In genomic region chr6:26185802-26186201, GRCh38 we compare ENCODE assay signal across 27 cellular contexts.
A peak's percentile ranks its signal among the peaks of the same experiment; 100 is the strongest.
DNase-seq lines count a peak whose midpoint lies in the region; ATAC-seq, FAIRE-seq and TF ChIP-seq lines count a peak whose summit lies in the region.
"Had no signal": no experiment of that assay in that cellular context is flagged by ENCODE, and none has a peak within 500 bp of the region (broad histone marks: within the 10 kb centered on the region; RNA-seq: fewer than 3 reads in every experiment).

No MANE protein-coding gene starts in this region.

- H3K4me3 ChIP-seq in K562, result no peak overlapping the region
- H3K4me3 ChIP-seq: MG63, right lobe of liver, spleen had no signal

- H3K36me3 Mint-ChIP-seq in activated naive CD8-positive, alpha-beta T cell treated with anti-CD3 and anti-CD28 coated beads, Interleukin-2, amount 10 ng/mL, durations not matched to agents 7 days and 5 days, result peaks cover 3% of the 10 kb centered on the region
- peaks cover 5% of the 10 kb centered on the region for H3K36me3 Mint-ChIP-seq in activated naive CD8-positive, alpha-beta T cell treated with anti-CD3 and anti-CD28 coated beads for 36 hours
- H3K36me3 Mint-ChIP-seq in progenitor cell of endocrine pancreas (ENCODE audit: insufficient read depth), result no peaks in the 10 kb centered on the region

- H3K27me3 Mint-ChIP-seq in activated naive CD8-positive, alpha-beta T cell treated with anti-CD3 and anti-CD28 coated beads, Interleukin-2, amount 10 ng/mL, durations not matched to agents 7 days and 5 days, result no peaks in the 10 kb centered on the region
- H3K27me3 Mint-ChIP-seq in activated naive CD8-positive, alpha-beta T cell treated with anti-CD3 and anti-CD28 coated beads for 36 hours, result peaks cover 7% of the 10 kb centered on the region
- H3K27me3 Mint-ChIP-seq in progenitor cell of endocrine pancreas, result no peaks in the 10 kb centered on the region
- H3K27me3 Mint-ChIP-seq: effector memory CD8-positive, alpha-beta T cell had no signal

- H3K9me3 Mint-ChIP-seq in activated naive CD8-positive, alpha-beta T cell treated with anti-CD3 and anti-CD28 coated beads, Interleukin-2, amount 10 ng/mL, durations not matched to agents 7 days and 5 days, result no peaks in the 10 kb centered on the region
- H3K9me3 Mint-ChIP-seq in activated naive CD8-positive, alpha-beta T cell treated with anti-CD3 and anti-CD28 coated beads for 36 hours, result no peaks in the 10 kb centered on the region
- no peaks in the 10 kb centered on the region for H3K9me3 Mint-ChIP-seq in progenitor cell of endocrine pancreas (ENCODE audit: low read depth)
- H3K9me3 Mint-ChIP-seq: effector memory CD8-positive, alpha-beta T cell; HFFc6 had no signal

- H3K9ac ChIP-seq in K562 (ENCODE audit: insufficient read depth in 1 of 2, low read depth in 2 of 2, low read length in 2 of 2), result no peak overlapping the region

- H3K9me1 ChIP-seq in K562 (ENCODE audit: control insufficient read depth, insufficient read depth, low read length), result no peaks in the 10 kb centered on the region

- WGBS in K562 (ENCODE audit: insufficient coverage, low coverage, missing lambda C conversion rate), result 94% methylated on average over 2 of the region's 3 CpGs

- no peak for TF ChIP-seq RAD21 in K562 (CRISPR knock-in tag; conservative IDR thresholded peaks at IDR 0.05 in 1 of 2, IDR thresholded peaks at IDR 0.05 in 1 of 2)

- H3K36me3 ChIP-seq in KOPT-K1 (ENCODE audit: insufficient read depth, low read length), result no peaks in the 10 kb centered on the region
- peaks cover 21% of the 10 kb centered on the region; the same call in 2 of the 3 replicates for H3K36me3 ChIP-seq in K562 (ENCODE audit: control insufficient read depth, insufficient read depth, low read length)
- H3K36me3 ChIP-seq: MG63, right lobe of liver, spleen had no signal

- H3K27me3 ChIP-seq in K562 (ENCODE audit: control insufficient read depth in 2 of 2, insufficient read depth in 2 of 2, low read length in 2 of 2), result no peaks in the 10 kb centered on the region
- H3K27me3 ChIP-seq: MG63, right lobe of liver, spleen had no signal

- no peak for DNase-seq in activated naive CD8-positive, alpha-beta T cell treated with anti-CD3 and anti-CD28 coated beads, Interleukin-2, amount 10 ng/mL, durations not matched to agents 7 days and 5 days
- DNase-seq in activated naive CD8-positive, alpha-beta T cell treated with anti-CD3 and anti-CD28 coated beads for 36 hours, result no peak
- DNase-seq in K562 (ENCODE audit: extremely low read depth in 1 of 4, low spot score in 3 of 4) (no peak), progenitor cell of endocrine pancreas (ENCODE audit: low spot score, unreplicated experiment) (no peak), COLO668 (lab: John Stamatoyannopoulos, UW; ENCODE audit: unreplicated experiment) (no peak)
- DNase-seq: activated effector memory CD4-positive, alpha-beta T cell treated with anti-CD3 and anti-CD28 coated beads, Interleukin-2, amount 50 U/mL, for 16 hours; C1 segment of cervical spinal cord; central memory CD4-positive, alpha-beta T cell; DMS79 treated with DMSO at 0.1 percent for 48 hours; effector memory CD8-positive, alpha-beta T cell; erythroblast; GDM1; HFFc6; KBM-7; MG63; NCI-H1105 treated with DMSO at 0.1 percent for 48 hours; NCI-H1930; NCI-H526; right lobe of liver; SHP77; spleen; stimulated activated CD4-positive, alpha-beta T cell treated with anti-CD3 and anti-CD28 coated beads, Interleukin-2, amount 100 ng/mL, for 24 hours; stimulated activated naive CD8-positive, alpha-beta T cell treated with anti-CD3 and anti-CD28 coated beads, Interleukin-15, Interleukin-2, amounts not matched to agents 100 U/mL and 50 U/mL, for 24 hours had no signal

- H3K27ac ChIP-seq in KOPT-K1 (ENCODE audit: low read depth, low read length, poor library complexity, severe bottlenecking) (peak overlapping the region; percentile 99), K562 (ENCODE audit: extremely low read depth, low read depth, low read length) (no peak overlapping the region)
- H3K27ac ChIP-seq: right lobe of liver, spleen had no signal

- TF ChIP-seq CTCF in K562 (IDR thresholded peaks at IDR 0.05 in 2 of 3, conservative IDR thresholded peaks at IDR 0.05 in 1 of 3; ENCODE audit: insufficient read depth in 2 of 3, low read depth in 1 of 3, low read length in 3 of 3), result no peak
- TF ChIP-seq CTCF in progenitor cell of endocrine pancreas (IDR thresholded peaks at IDR 0.05; ENCODE audit: unreplicated experiment), result no peak

- CTCF ChIA-PET in K562 (lab: Yijun Ruan, JAX; ENCODE audit: low intra/inter-chr PET ratio), result interaction anchor here (0.6 kb wide), 1 partner anchor 27 kb away, joined by 3 read pairs; no protein-coding TSS in a partner anchor

- peak overlapping the region; percentile 99 for H3K27ac Mint-ChIP-seq in activated naive CD8-positive, alpha-beta T cell treated with anti-CD3 and anti-CD28 coated beads, Interleukin-2, amount 10 ng/mL, durations not matched to agents 7 days and 5 days
- no peak overlapping the region for H3K27ac Mint-ChIP-seq in activated naive CD8-positive, alpha-beta T cell treated with anti-CD3 and anti-CD28 coated beads for 36 hours
- peak overlapping the region; percentile 97 for H3K27ac Mint-ChIP-seq in progenitor cell of endocrine pancreas
- H3K27ac Mint-ChIP-seq: effector memory CD8-positive, alpha-beta T cell; HFFc6 had no signal

- ATAC-seq in activated naive CD8-positive, alpha-beta T cell treated with anti-CD3 and anti-CD28 coated beads, Interleukin-2, amount 10 ng/mL, durations not matched to agents 7 days and 5 days (ENCODE audit: low read depth), result no peak
- ATAC-seq in K562 (no peak), HG03521 (IDR thresholded peaks at IDR 0.05; ENCODE audit: unreplicated experiment) (no peak), GM21786 (IDR thresholded peaks at IDR 0.05; ENCODE audit: unreplicated experiment) (no peak)
- ATAC-seq: effector memory CD8-positive, alpha-beta T cell; left lobe of liver; right lobe of liver; stimulated activated naive CD8-positive, alpha-beta T cell treated with anti-CD3 and anti-CD28 coated beads, Interleukin-15, Interleukin-2, amounts not matched to agents 100 U/mL and 50 U/mL, for 24 hours had no signal

- H2AFZ ChIP-seq in K562 (ENCODE audit: low read depth, low read length), result no peak overlapping the region

- BruUV-seq in K562 (replicated peaks; lab: Mats Ljungman, UMichigan), result no TSS peak

- H3K4me3 Mint-ChIP-seq in activated naive CD8-positive, alpha-beta T cell treated with anti-CD3 and anti-CD28 coated beads, Interleukin-2, amount 10 ng/mL, durations not matched to agents 7 days and 5 days, result no peak overlapping the region
- no peak overlapping the region for H3K4me3 Mint-ChIP-seq in activated naive CD8-positive, alpha-beta T cell treated with anti-CD3 and anti-CD28 coated beads for 36 hours
- peak overlapping the region; percentile 85 for H3K4me3 Mint-ChIP-seq in progenitor cell of endocrine pancreas (ENCODE audit: low read depth)
- H3K4me3 Mint-ChIP-seq: effector memory CD8-positive, alpha-beta T cell; HFFc6 had no signal

- intact Hi-C loops in K562 (cut with micrococcal nuclease), result no loop called here

- no peak overlapping the region for H3K4me2 ChIP-seq in K562 (ENCODE audit: insufficient read depth, low read length)

- H3K9me3 ChIP-seq in KOPT-K1 (ENCODE audit: insufficient read depth, low read length, poor library complexity, severe bottlenecking) (no peaks in the 10 kb centered on the region), K562 (replicated peaks; ENCODE audit: control insufficient read depth, insufficient read depth, low read depth, low read length) (no peaks in the 10 kb centered on the region)
- H3K9me3 ChIP-seq: MG63, right lobe of liver had no signal

- in situ Hi-C loops in K562 (cut with MboI), result loop anchor here (25.0 kb wide), 1 partner anchor 376 kb away; no protein-coding TSS in a partner anchor

- POLR2A ChIA-PET in activated naive CD8-positive, alpha-beta T cell treated with anti-CD3 and anti-CD28 coated beads, Interleukin-2, amount 10 ng/mL, durations not matched to agents 7 days and 5 days (lab: Charles Lee), result interaction anchor here (0.9 to 20.9 kb wide), 9 partner anchors 10 to 143 kb away, joined by 7 to 1314 read pairs (median 219); a partner anchor contains a TSS
- POLR2A ChIA-PET in K562 (lab: Yijun Ruan, JAX), result interaction anchor here (0.6 to 18.6 kb wide), 7 partner anchors 11 to 154 kb away, joined by 4 to 323 read pairs (median 84); a partner anchor contains a TSS

- no peak for FAIRE-seq in K562 (lab: Jason Lieb, UNC)

- no peaks in the 10 kb centered on the region for H4K20me1 ChIP-seq in K562 (replicated peaks; ENCODE audit: control insufficient read depth, insufficient read depth, low read length)

- no peak for TF ChIP-seq EP300 in K562 (IDR thresholded peaks at IDR 0.05; ENCODE audit: low read length)

- TF ChIP-seq POLR2A in K562 (conservative IDR thresholded peaks at IDR 0.05), result no peak

- H3K4me1 Mint-ChIP-seq in activated naive CD8-positive, alpha-beta T cell treated with anti-CD3 and anti-CD28 coated beads, Interleukin-2, amount 10 ng/mL, durations not matched to agents 7 days and 5 days, result peaks cover 49% of the 10 kb centered on the region
- H3K4me1 Mint-ChIP-seq in activated naive CD8-positive, alpha-beta T cell treated with anti-CD3 and anti-CD28 coated beads for 36 hours, result peaks cover 44% of the 10 kb centered on the region
- peaks cover 38% of the 10 kb centered on the region for H3K4me1 Mint-ChIP-seq in progenitor cell of endocrine pancreas (ENCODE audit: low read depth)

- peaks cover 48% of the 10 kb centered on the region for H3K79me2 ChIP-seq in K562 (ENCODE audit: control insufficient read depth, insufficient read depth, low read length)

- H3K4me1 ChIP-seq in K562 (replicated peaks in 1 of 2; ENCODE audit: control insufficient read depth in 2 of 2, insufficient read depth in 2 of 2, low read length in 2 of 2), result peaks cover 5 to 27% of the 10 kb centered on the region in 2 experiments

TF ChIP-seq in K562, 482 proteins besides CTCF, POLR2A, EP300 and RAD21 (continues in another document):
- TF ChIP-seq RBM14 (IDR thresholded peaks at IDR 0.05; ENCODE audit: borderline replicate concordance, insufficient read depth, low read depth, low read length), result no peak
